8 cellular contexts compared by ENCODE assay signal in the genomic region with DNA sequence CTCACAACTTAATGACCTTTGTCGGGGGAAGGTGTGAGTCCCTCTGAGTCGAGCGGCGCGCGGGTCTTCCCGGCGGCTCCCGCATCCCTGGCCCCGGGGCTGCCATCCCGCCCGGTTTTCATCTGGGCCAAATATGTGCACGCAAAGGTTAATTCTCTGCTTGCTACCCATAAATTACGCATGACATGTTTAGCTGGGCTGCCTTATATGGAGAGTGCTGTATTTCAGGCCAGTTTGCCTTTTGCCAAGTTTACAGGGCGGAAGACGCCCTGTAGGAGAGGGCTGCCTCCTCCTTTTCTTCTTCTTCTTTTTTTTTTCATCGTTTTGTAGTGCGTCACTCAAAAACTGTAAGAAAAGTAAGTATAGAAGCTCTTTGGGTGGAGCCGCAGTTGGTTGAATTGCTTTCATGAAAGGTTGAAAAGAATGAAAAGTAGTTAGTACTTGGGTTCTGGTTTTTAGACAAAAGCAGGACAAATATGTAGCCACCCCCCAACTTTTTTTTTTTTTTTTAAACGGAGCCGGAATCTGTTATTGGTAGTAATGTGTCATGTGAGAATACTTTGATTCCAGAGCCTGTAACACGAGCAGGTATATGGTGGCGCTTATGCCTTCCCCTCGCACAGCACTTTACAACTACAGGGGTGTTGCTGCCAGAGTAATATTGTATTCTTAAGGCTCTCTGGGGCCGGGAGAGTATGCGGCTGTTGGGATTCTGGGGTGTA. TPM values are rescaled to one million over a fixed set of nuclear protein-coding genes. Genes with fewer than 3 reads are reported as not detected.
DNase-seq lines count a peak whose midpoint lies in the region; ATAC-seq and TF ChIP-seq lines count a peak whose summit lies in the region.

No MANE protein-coding gene starts in this region.

- intact Hi-C loops in sigmoid colon (cut with DNase I), result loop anchor here (2.0 to 5.0 kb wide), 3 partner anchors 29 to 175 kb away; no protein-coding TSS in a partner anchor

- H3K27me3 ChIP-seq in KMS-11 (ENCODE audit: insufficient read depth, low read depth) (no peaks in the 10 kb centered on the region), iPS-18a (ENCODE audit: control insufficient read depth, insufficient read depth, low read length) (peaks cover 21% of the 10 kb centered on the region), sigmoid colon (no peaks in the 10 kb centered on the region)

- peaks cover 6% of the 10 kb centered on the region for H3K27me3 Mint-ChIP-seq in brain

- H3K36me3 ChIP-seq in KMS-11 (ENCODE audit: insufficient read depth) (peaks cover 5% of the 10 kb centered on the region; the same call in 1 of the 2 replicates), iPS-18a (ENCODE audit: control insufficient read depth, low read depth, low read length) (no peaks in the 10 kb centered on the region), sigmoid colon (no peaks in the 10 kb centered on the region)

- H3K9me3 Mint-ChIP-seq in brain, result peaks cover 0 to 3% (median 0%) of the 10 kb centered on the region in 5 experiments

- H3K9me3 ChIP-seq in iPS-18a (ENCODE audit: control insufficient read depth, low read depth, low read length), result no peaks in the 10 kb centered on the region
- H3K9me3 ChIP-seq in sigmoid colon, result no peaks in the 10 kb centered on the region

- peak overlapping the region; percentile 99 for H3K4me2 ChIP-seq in KMS-11

- H4K20me1 ChIP-seq in KMS-11 (ENCODE audit: insufficient read depth), result peaks cover 16% of the 10 kb centered on the region; the same call in 1 of the 2 replicates

- H3K4me3 Mint-ChIP-seq in brain, result peak overlapping the region; percentile 94 to 99 (median 96)

- H3K9ac ChIP-seq in KMS-11, result peak overlapping the region; percentile 99
- peak overlapping the region; percentile 72 for H3K9ac ChIP-seq in iPS-18a (ENCODE audit: low read length)

- H3K27ac ChIP-seq in KMS-11, result peak overlapping the region; percentile 99
- no peak overlapping the region for H3K27ac ChIP-seq in iPS-18a (ENCODE audit: low read length)
- H3K27ac ChIP-seq in sigmoid colon, result peak overlapping the region; percentile 98 to 99 (median 99)

- TF ChIP-seq POLR2A in sigmoid colon (IDR thresholded peaks at IDR 0.05), result peak; percentile 55 to 70

- H3K27ac Mint-ChIP-seq in brain, result peak overlapping the region; percentile 89 to 99 (median 95)

- DNase-seq in DMS53 (lab: John Stamatoyannopoulos, UW), result peak; percentile 67
- peak; percentile 70 for DNase-seq in RPMI8226
- peak; percentile 91 for DNase-seq in sigmoid colon
- DNase-seq in GM13976 (ENCODE audit: low spot score), result no peak

- TF ChIP-seq EP300 in sigmoid colon (IDR thresholded peaks at IDR 0.05), result peak in 3 of 4 donors; percentile 50 to 83 (median 69)

- H3K4me1 ChIP-seq in KMS-11 (ENCODE audit: low read depth, poor library complexity, severe bottlenecking), result peaks cover 44% of the 10 kb centered on the region
- peaks cover 13% of the 10 kb centered on the region for H3K4me1 ChIP-seq in iPS-18a (ENCODE audit: control insufficient read depth, low read depth, low read length)
- peaks cover 0 to 58% (median 44%) of the 10 kb centered on the region in 4 donors for H3K4me1 ChIP-seq in sigmoid colon

- in situ Hi-C loops in GM13976 (cut with MboI; ENCODE audit: low sequenced_read_pairs, unreplicated experiment), result no loop called here

- peaks cover 61% of the 10 kb centered on the region for H3K4me1 Mint-ChIP-seq in brain

- peak; percentile 10 for ATAC-seq in GM21619 (IDR thresholded peaks at IDR 0.05; ENCODE audit: unreplicated experiment)

- H2AFZ ChIP-seq in KMS-11 (ENCODE audit: low read depth), result no peak overlapping the region

- H3K79me2 ChIP-seq in KMS-11 (ENCODE audit: insufficient read depth, low read depth), result peaks cover 97% of the 10 kb centered on the region

- TF ChIP-seq CTCF in KMS-11 (conservative IDR thresholded peaks at IDR 0.05; ENCODE audit: low read depth, low read length), result no peak
- TF ChIP-seq CTCF in brain (conservative IDR thresholded peaks at IDR 0.05), result no peak
- no peak for TF ChIP-seq CTCF in sigmoid colon (IDR thresholded peaks at IDR 0.05)
- TF ChIP-seq CTCF in GM13976 (IDR thresholded peaks at IDR 0.05; ENCODE audit: borderline replicate concordance, control extremely low read depth, extremely low read depth, insufficient read depth, missing control alignments), result no peak

- no peaks in the 10 kb centered on the region for H3K36me3 Mint-ChIP-seq in brain

- H3K4me3 ChIP-seq in KMS-11 (IDR thresholded peaks at IDR 0.05; ENCODE audit: insufficient read depth, low read depth, low read length), result no peak overlapping the region
- peak overlapping the region; percentile 81 for H3K4me3 ChIP-seq in iPS-18a (ENCODE audit: low read length)
- H3K4me3 ChIP-seq in sigmoid colon, result peak overlapping the region; percentile 78 to 86 (median 82)

- WGBS in sigmoid colon, 2 donors, result 0% methylated on average over 26 of the region's 26 CpGs

RNA-seq across cellular contexts. Expression of a gene that starts 0.9 kb away (rescaled TPM):
- 8.0 TPM for polyA plus RNA-seq in brain (ENCODE audit: insufficient read depth, low read depth, low replicate concordance)
- 100 to 1,000 TPM; 602 to 898 (median 756) TPM for total RNA-seq in sigmoid colon
- 10 to 100 TPM; 60.5 to 74.7 (median 67.3) TPM for polyA plus RNA-seq in sigmoid colon
